1 cellular context compared by ENCODE assay signal in genomic region chr4:185566972-185567749, GRCh38.
TF ChIP-seq lines count a peak whose summit lies in the region.

No MANE protein-coding gene starts in this region.

TF ChIP-seq in K562, 482 proteins besides CTCF, POLR2A, EP300 and RAD21 (continued from another document and continues in another):
- TF ChIP-seq ZFP91 (CRISPR knock-in tag; IDR thresholded peaks at IDR 0.05), result no peak
- peak; percentile 47; the same call in 1 of the 2 replicates for TF ChIP-seq ATF3 (IDR thresholded peaks at IDR 0.05)
- TF ChIP-seq ATF3 (CRISPR knock-in tag; conservative IDR thresholded peaks at IDR 0.05), result no peak
- peak; percentile 32; the same call in 1 of the 2 replicates for TF ChIP-seq ATF7 (IDR thresholded peaks at IDR 0.05)
- peak; percentile 83; the same call in 1 of the 2 replicates for TF ChIP-seq MEF2D (tag; conservative IDR thresholded peaks at IDR 0.05; ENCODE audit: low read depth)
- 0 out of 2 replicates have a peak, but pooled peaks have one; percentile 34 for TF ChIP-seq MGA (IDR thresholded peaks at IDR 0.05)
- TF ChIP-seq BHLHE40 (IDR thresholded peaks at IDR 0.05; ENCODE audit: low read length), result 0 out of 2 replicates have a peak, but pooled peaks have one; percentile 11
- no peak for TF ChIP-seq RNF219 (CRISPR knock-in tag; IDR thresholded peaks at IDR 0.05)
- TF ChIP-seq ZNF407 (IDR thresholded peaks at IDR 0.05; ENCODE audit: low read depth), result no peak
- TF ChIP-seq SFPQ (IDR thresholded peaks at IDR 0.05; ENCODE audit: low read depth, low read length), result no peak
- 0 out of 4 replicates have a peak, but pooled peaks of 1 of the 2 experiments have one; percentile 14 for TF ChIP-seq ZNF639 (CRISPR knock-in tag; conservative IDR thresholded peaks at IDR 0.05 in 1 of 2, IDR thresholded peaks at IDR 0.05 in 1 of 2)
- peak; percentile 43; the same call in 1 of the 2 replicates for TF ChIP-seq NR2C1 (IDR thresholded peaks at IDR 0.05)
- TF ChIP-seq NR2C1 (tag; IDR thresholded peaks at IDR 0.05), result peak; percentile 50
